10 cellular contexts compared by ENCODE assay signal in the genomic region with DNA sequence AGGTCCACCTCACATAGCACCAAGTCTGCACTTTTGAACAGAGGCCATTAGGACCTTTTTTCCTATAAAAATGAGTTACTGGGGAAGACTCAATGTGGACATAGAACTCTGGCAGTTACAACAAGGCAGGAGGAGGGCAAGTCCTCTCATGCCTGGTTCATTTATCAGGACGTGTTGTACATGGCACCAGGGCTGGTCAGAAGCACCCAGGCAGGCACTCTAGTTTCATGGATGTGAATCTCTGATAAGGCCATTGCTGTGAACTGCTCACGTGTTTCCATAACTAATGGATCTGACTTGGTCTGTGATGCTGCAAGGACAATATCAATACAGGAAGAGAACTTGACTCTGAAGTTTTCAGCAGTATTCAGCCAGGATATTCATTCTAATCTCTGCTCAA. TPM values are rescaled to one million over a fixed set of nuclear protein-coding genes. Genes with fewer than 3 reads are reported as not detected.
DNase-seq lines count a peak whose midpoint lies in the region; ATAC-seq, FAIRE-seq and TF ChIP-seq lines count a peak whose summit lies in the region.
"Had no signal": no experiment of that assay in that cellular context is flagged by ENCODE, and none has a peak within 500 bp of the region (broad histone marks: within the 10 kb centered on the region; RNA-seq: fewer than 3 reads in every experiment).

No MANE protein-coding gene starts in this region.

- H3K9me3 Mint-ChIP-seq in HFFc6 = no peaks in the 10 kb centered on the region

- intact Hi-C loops in GM12878 (cut with micrococcal nuclease; ENCODE audit: unreplicated experiment) = loop anchor here (2.0 kb wide), 1 partner anchor 31 kb away; no protein-coding TSS in a partner anchor

- TF ChIP-seq POLR2A in GM12878 (IDR thresholded peaks at IDR 0.05; ENCODE audit: low read depth, low read length) = no peak

- DNase-seq in HFFc6 (no peak), GM12878 (ENCODE audit: low read depth, low spot score) (no peak), MG63 (no peak), HCEC 1CT (no peak), KG1 (lab: John Stamatoyannopoulos, UW) (no peak)
- DNase-seq: NCI-H1436, thyroid gland had no signal

- H3K27ac ChIP-seq in C4-2B (peak overlapping the region; percentile 31; the same call in 1 of the 2 replicates), GM12878 (ENCODE audit: control insufficient read depth, insufficient read depth) (peak overlapping the region; percentile 99), muscle layer of colon (ENCODE audit: low read depth, low read length) (peak overlapping the region; percentile 84)

- no peak overlapping the region for H2AFZ ChIP-seq in GM12878 (ENCODE audit: control insufficient read depth, low read depth, low read length)

- no peaks in the 10 kb centered on the region for H3K27me3 ChIP-seq in GM12878 (replicated peaks in 1 of 2; ENCODE audit: control insufficient read depth in 2 of 2, insufficient read depth in 2 of 2, low read length in 1 of 2)
- no peaks in the 10 kb centered on the region for H3K27me3 ChIP-seq in muscle layer of colon (ENCODE audit: control insufficient read depth in 1 of 2, insufficient read depth in 2 of 2, low read length in 2 of 2)
- H3K27me3 ChIP-seq in MG63 = no peaks in the 10 kb centered on the region
- H3K27me3 ChIP-seq: thyroid gland had no signal

- peaks cover 100% of the 10 kb centered on the region for H3K4me1 Mint-ChIP-seq in HFFc6 (ENCODE audit: low read depth)

- H3K27me3 Mint-ChIP-seq in HFFc6 (ENCODE audit: insufficient read depth) = no peaks in the 10 kb centered on the region; the same call in 1 of the 2 replicates

- no peaks in the 10 kb centered on the region for H3K9me3 ChIP-seq in GM12878 (replicated peaks; ENCODE audit: control insufficient read depth, insufficient read depth, low read length)
- H3K9me3 ChIP-seq in muscle layer of colon (ENCODE audit: low read length) = no peaks in the 10 kb centered on the region
- no peaks in the 10 kb centered on the region for H3K9me3 ChIP-seq in MG63
- H3K9me3 ChIP-seq: thyroid gland had no signal

- TF ChIP-seq CTCF in C4-2B (conservative IDR thresholded peaks at IDR 0.05) (no peak), HFFc6 (IDR thresholded peaks at IDR 0.05) (no peak), GM12878 (IDR thresholded peaks at IDR 0.05 in 2 of 3, conservative IDR thresholded peaks at IDR 0.05 in 1 of 3; ENCODE audit: control insufficient read depth in 2 of 3, extremely low read depth in 1 of 3, insufficient read depth in 1 of 3, low read depth in 3 of 3, low read length in 3 of 3) (no peak)

- peak overlapping the region; percentile 62 for H3K4me3 Mint-ChIP-seq in HFFc6

- 3% methylated on average over 2 of the region's 2 CpGs for WGBS in GM12878 (ENCODE audit: insufficient coverage, insufficient replicate concordance, low lambda C conversion rate, missing lambda C conversion rate)

- H3K36me3 Mint-ChIP-seq in HFFc6 (ENCODE audit: low read depth) = peaks cover 75% of the 10 kb centered on the region

- no peaks in the 10 kb centered on the region for H4K20me1 ChIP-seq in GM12878 (ENCODE audit: control insufficient read depth, insufficient read depth)

- no peak for TF ChIP-seq RAD21 in GM12878 (IDR thresholded peaks at IDR 0.05; ENCODE audit: insufficient read depth, low read depth, low read length)

- H3K27ac Mint-ChIP-seq in HFFc6 = peak overlapping the region; percentile 87

- H3K79me2 ChIP-seq in GM12878 (ENCODE audit: control insufficient read depth, insufficient read depth, low read length) = peaks cover 94% of the 10 kb centered on the region

- POLR2A ChIA-PET in GM12878 (lab: Charles Lee) = interaction anchor here (0.6 to 8.8 kb wide), 8 partner anchors 13 to 351 kb away, joined by 3 to 171 read pairs (median 5); a partner anchor contains a TSS

- peak overlapping the region; percentile 8; the same call in 1 of the 2 replicates for H3K4me3 ChIP-seq in GM12878
- no peak overlapping the region for H3K4me3 ChIP-seq in muscle layer of colon (ENCODE audit: low read depth in 1 of 2, low read length in 2 of 2)
- no peak overlapping the region for H3K4me3 ChIP-seq in MG63
- H3K4me3 ChIP-seq: thyroid gland had no signal

- RAD21 ChIA-PET in GM12878 (lab: Charles Lee; ENCODE audit: unreplicated experiment) = interaction anchor here (0.9 to 7.8 kb wide), 22 partner anchors 13 to 280 kb away, joined by 3 to 176 read pairs (median 9); a partner anchor contains a TSS

- peaks cover 67% of the 10 kb centered on the region for H3K4me1 ChIP-seq in GM12878 (ENCODE audit: control insufficient read depth, insufficient read depth, low read length)
- H3K4me1 ChIP-seq in muscle layer of colon (ENCODE audit: insufficient read depth, low read length) = peaks cover 90% of the 10 kb centered on the region

- in situ Hi-C loops in GM12878 (cut with MboI) = no loop called here

- H3K9ac ChIP-seq in GM12878 (ENCODE audit: control insufficient read depth, insufficient read depth, low read length) (peak overlapping the region; percentile 64), muscle layer of colon (ENCODE audit: low read length) (no peak overlapping the region)

- ATAC-seq in GM12878 = no peak
- no peak for ATAC-seq in HG02588 (IDR thresholded peaks at IDR 0.05; ENCODE audit: unreplicated experiment)

- no peak for FAIRE-seq in GM12878 (lab: Jason Lieb, UNC)

- CTCF ChIA-PET in GM12878 (lab: Yijun Ruan, JAX) = interaction anchor here (0.9 to 3.4 kb wide), 12 partner anchors 11 to 238 kb away, joined by 3 to 21 read pairs (median 8); a partner anchor contains a TSS

- TF ChIP-seq EP300 in GM12878 (IDR thresholded peaks at IDR 0.05; ENCODE audit: borderline replicate concordance in 1 of 2, control insufficient read depth in 1 of 2, low read depth in 2 of 2, low read length in 2 of 2) = no peak

- H3K36me3 ChIP-seq in GM12878 (ENCODE audit: control insufficient read depth in 2 of 2, insufficient read depth in 2 of 2, low read length in 1 of 2) = peaks cover 2 to 7% of the 10 kb centered on the region in 2 experiments; a peak in 2 of 4 replicates
- H3K36me3 ChIP-seq in muscle layer of colon (ENCODE audit: insufficient read depth, low read length) = no peaks in the 10 kb centered on the region
- peaks cover 74% of the 10 kb centered on the region for H3K36me3 ChIP-seq in MG63
- H3K36me3 ChIP-seq: thyroid gland had no signal

- SMC1A ChIA-PET in GM12878 (lab: Charles Lee; ENCODE audit: uncharacterized antibody, unreplicated experiment) = interaction anchor here (0.5 to 9.6 kb wide), 29 partner anchors 11 to 259 kb away, joined by 3 to 246 read pairs (median 6); a partner anchor contains a TSS

- H3K4me2 ChIP-seq in GM12878 (ENCODE audit: control insufficient read depth, insufficient read depth) = peak overlapping the region; percentile 85

- no TSS peak for BruUV-seq in GM12878 (replicated peaks; lab: Mats Ljungman, UMichigan)

TF ChIP-seq in GM12878, 131 proteins besides CTCF, POLR2A, EP300 and RAD21 (continues in another document):
- TF ChIP-seq, protein P1, sequence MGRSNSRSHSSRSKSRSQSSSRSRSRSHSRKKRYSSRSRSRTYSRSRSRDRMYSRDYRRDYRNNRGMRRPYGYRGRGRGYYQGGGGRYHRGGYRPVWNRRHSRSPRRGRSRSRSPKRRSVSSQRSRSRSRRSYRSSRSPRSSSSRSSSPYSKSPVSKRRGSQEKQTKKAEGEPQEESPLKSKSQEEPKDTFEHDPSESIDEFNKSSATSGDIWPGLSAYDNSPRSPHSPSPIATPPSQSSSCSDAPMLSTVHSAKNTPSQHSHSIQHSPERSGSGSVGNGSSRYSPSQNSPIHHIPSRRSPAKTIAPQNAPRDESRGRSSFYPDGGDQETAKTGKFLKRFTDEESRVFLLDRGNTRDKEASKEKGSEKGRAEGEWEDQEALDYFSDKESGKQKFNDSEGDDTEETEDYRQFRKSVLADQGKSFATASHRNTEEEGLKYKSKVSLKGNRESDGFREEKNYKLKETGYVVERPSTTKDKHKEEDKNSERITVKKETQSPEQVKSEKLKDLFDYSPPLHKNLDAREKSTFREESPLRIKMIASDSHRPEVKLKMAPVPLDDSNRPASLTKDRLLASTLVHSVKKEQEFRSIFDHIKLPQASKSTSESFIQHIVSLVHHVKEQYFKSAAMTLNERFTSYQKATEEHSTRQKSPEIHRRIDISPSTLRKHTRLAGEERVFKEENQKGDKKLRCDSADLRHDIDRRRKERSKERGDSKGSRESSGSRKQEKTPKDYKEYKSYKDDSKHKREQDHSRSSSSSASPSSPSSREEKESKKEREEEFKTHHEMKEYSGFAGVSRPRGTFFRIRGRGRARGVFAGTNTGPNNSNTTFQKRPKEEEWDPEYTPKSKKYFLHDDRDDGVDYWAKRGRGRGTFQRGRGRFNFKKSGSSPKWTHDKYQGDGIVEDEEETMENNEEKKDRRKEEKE (IDR thresholded peaks at IDR 0.05) = no peak
- TF ChIP-seq LARP7 (IDR thresholded peaks at IDR 0.05) (no peak), PAX5 (IDR thresholded peaks at IDR 0.05; ENCODE audit: borderline replicate concordance, low read depth, low read length) (no peak), EGR1 (IDR thresholded peaks at IDR 0.05; ENCODE audit: borderline replicate concordance in 1 of 2, low read depth in 2 of 2, low read length in 2 of 2) (no peak), HDAC6 (IDR thresholded peaks at IDR 0.05; ENCODE audit: unreplicated experiment) (no peak)

RNA-seq across cellular contexts. Expression of a gene that starts 16.0 kb away (rescaled TPM):
- 100 to 1,000 TPM; 159 to 248 (median 201) TPM for total RNA-seq in HFFc6 (2021; fragmentation: NEBNext Ultra II Directional; extraction: Animal tissue kit (Norgen Biotek cat#: 25700))
- total RNA-seq in GM12878 (2013; cell fraction: nucleolus; rRNA removed) = 36.3 and 37.4 TPM in 2 replicates
- 36.2 and 36.9 TPM in 2 replicates for total RNA-seq in GM12878 (2014; rRNA removed)
- 44.6 and 46.5 TPM in 2 replicates for total RNA-seq in GM12878 (2014; rRNA removed; fragmentation: Illumina TruSeq; extraction: Trizol)
- total RNA-seq in GM12878 (2021) = 63.1 and 67.6 TPM in 2 replicates
- 8.8 TPM for polyA plus RNA-seq in GM12878 (2011; ENCODE audit: low read depth)
- 47.3 and 47.4 TPM in 2 replicates for polyA plus RNA-seq in GM12878 (2011; rRNA removed)
- polyA plus RNA-seq in GM12878 (2011; cell fraction: cytosol; rRNA removed) = 51.0 and 62.8 TPM in 2 replicates
- polyA plus RNA-seq in GM12878 (2011; cell fraction: nucleus; rRNA removed) = 33.6 and 47.7 TPM in 2 replicates
- 13.6 and 28.5 TPM in 2 replicates for polyA plus RNA-seq in GM12878 (2012)
- 86.9 and 109 TPM in 2 replicates for polyA plus RNA-seq in GM12878 (2014; fragmentation: Illumina TruSeq; extraction: Trizol)
- 10 to 100 TPM; 11.8 to 16.1 TPM for polyA plus RNA-seq in GM12878 (2014; fragmentation: Nextera tagmentation; extraction: Ambion mirVana)
- polyA plus RNA-seq in GM12878 (2014; rRNA removed) = 59.1 and 61.4 TPM in 2 replicates
- 10 to 100 TPM; 58.4 to 66.1 TPM for polyA plus RNA-seq in GM12878 (2016; fragmentation: Nextera tagmentation; extraction: Ambion mirVana)
- polyA minus RNA-seq in GM12878 (2011; rRNA and poly(A)+ RNA removed) = 32.6 and 52.1 TPM in 2 replicates
- 18.0 and 24.0 TPM in 2 replicates for polyA minus RNA-seq in GM12878 (2011; cell fraction: cytosol; rRNA and poly(A)+ RNA removed)
- 19.7 and 24.1 TPM in 2 replicates for polyA minus RNA-seq in GM12878 (2011; cell fraction: nucleus; rRNA and poly(A)+ RNA removed)
- total RNA-seq in MG63 (2014; rRNA removed; shearing (Covaris generic); ENCODE audit: low replicate concordance) = 24.1 and 32.4 TPM in 2 replicates

Comparison
In these comparisons a context has a peak if more than half of its experiments do, and no peak if none do; other contexts are left out.
1. H3K27ac ChIP-seq: peak in every context shown above with its lines; median percentile 99 in GM12878; 84 in muscle layer of colon; 31 in C4-2B.